Comparison of ENCODE assay signal across 1 cellular context in genomic region chr10:24202181-24202570, GRCh38.
TF ChIP-seq lines count a peak whose summit lies in the region.

No MANE protein-coding gene starts in this region.

TF ChIP-seq in HepG2, 621 proteins besides CTCF, POLR2A, EP300 and RAD21 (continued from another document and continues in another):
- TF ChIP-seq, protein P1, sequence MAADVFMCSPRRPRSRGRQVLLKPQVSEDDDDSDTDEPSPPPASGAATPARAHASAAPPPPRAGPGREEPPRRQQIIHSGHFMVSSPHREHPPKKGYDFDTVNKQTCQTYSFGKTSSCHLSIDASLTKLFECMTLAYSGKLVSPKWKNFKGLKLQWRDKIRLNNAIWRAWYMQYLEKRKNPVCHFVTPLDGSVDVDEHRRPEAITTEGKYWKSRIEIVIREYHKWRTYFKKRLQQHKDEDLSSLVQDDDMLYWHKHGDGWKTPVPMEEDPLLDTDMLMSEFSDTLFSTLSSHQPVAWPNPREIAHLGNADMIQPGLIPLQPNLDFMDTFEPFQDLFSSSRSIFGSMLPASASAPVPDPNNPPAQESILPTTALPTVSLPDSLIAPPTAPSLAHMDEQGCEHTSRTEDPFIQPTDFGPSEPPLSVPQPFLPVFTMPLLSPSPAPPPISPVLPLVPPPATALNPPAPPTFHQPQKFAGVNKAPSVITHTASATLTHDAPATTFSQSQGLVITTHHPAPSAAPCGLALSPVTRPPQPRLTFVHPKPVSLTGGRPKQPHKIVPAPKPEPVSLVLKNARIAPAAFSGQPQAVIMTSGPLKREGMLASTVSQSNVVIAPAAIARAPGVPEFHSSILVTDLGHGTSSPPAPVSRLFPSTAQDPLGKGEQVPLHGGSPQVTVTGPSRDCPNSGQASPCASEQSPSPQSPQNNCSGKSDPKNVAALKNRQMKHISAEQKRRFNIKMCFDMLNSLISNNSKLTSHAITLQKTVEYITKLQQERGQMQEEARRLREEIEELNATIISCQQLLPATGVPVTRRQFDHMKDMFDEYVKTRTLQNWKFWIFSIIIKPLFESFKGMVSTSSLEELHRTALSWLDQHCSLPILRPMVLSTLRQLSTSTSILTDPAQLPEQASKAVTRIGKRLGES (CRISPR knock-in tag; IDR thresholded peaks at IDR 0.05; ENCODE audit: borderline replicate concordance) = no peak
- TF ChIP-seq HNF4A (CRISPR knock-in tag; IDR thresholded peaks at IDR 0.05) (peak; percentile 60), SIN3B (IDR thresholded peaks at IDR 0.05; ENCODE audit: low read length) (no peak), NCOR1 (IDR thresholded peaks at IDR 0.05; ENCODE audit: borderline replicate concordance, low read length) (no peak), NFKBIZ (CRISPR knock-in tag; IDR thresholded peaks at IDR 0.05) (no peak), U2AF2 (IDR thresholded peaks at IDR 0.05; ENCODE audit: low read depth, low read length) (no peak), RORA (CRISPR knock-in tag; IDR thresholded peaks at IDR 0.05) (no peak), NR2F6 (IDR thresholded peaks at IDR 0.05) (0 out of 2 replicates have a peak, but pooled peaks have one; percentile 20), NR2F6 (CRISPR knock-in tag; IDR thresholded peaks at IDR 0.05) (no peak), MIER3 (CRISPR knock-in tag; IDR thresholded peaks at IDR 0.05; ENCODE audit: borderline replicate concordance) (no peak), HOXA3 (CRISPR knock-in tag; IDR thresholded peaks at IDR 0.05) (0 out of 2 replicates have a peak, but pooled peaks have one; percentile 23), ZNF670 (CRISPR knock-in tag; IDR thresholded peaks at IDR 0.05; ENCODE audit: borderline replicate concordance) (no peak), HNF1A (IDR thresholded peaks at IDR 0.05; ENCODE audit: low read depth) (no peak), HNF1A (CRISPR knock-in tag; IDR thresholded peaks at IDR 0.05; ENCODE audit: borderline replicate concordance) (0 out of 2 replicates have a peak, but pooled peaks have one; percentile 26), ZNF10 (CRISPR knock-in tag; IDR thresholded peaks at IDR 0.05; ENCODE audit: borderline replicate concordance, low read depth) (no peak), MTF1 (CRISPR knock-in tag; IDR thresholded peaks at IDR 0.05) (no peak), JUN (CRISPR knock-in tag; IDR thresholded peaks at IDR 0.05) (no peak), RCOR2 (CRISPR knock-in tag; IDR thresholded peaks at IDR 0.05) (no peak), KDM4B (CRISPR knock-in tag; IDR thresholded peaks at IDR 0.05) (no peak), TBL1XR1 (IDR thresholded peaks at IDR 0.05; ENCODE audit: borderline replicate concordance, low read length, partially characterized antibody) (no peak), ZNF639 (CRISPR knock-in tag; conservative IDR thresholded peaks at IDR 0.05) (no peak), ZSCAN31 (CRISPR knock-in tag; IDR thresholded peaks at IDR 0.05; ENCODE audit: low read depth) (no peak), ZNF691 (CRISPR knock-in tag; IDR thresholded peaks at IDR 0.05; ENCODE audit: borderline replicate concordance, low read depth) (0 out of 2 replicates have a peak, but pooled peaks have one; percentile 28), ZSCAN25 (CRISPR knock-in tag; IDR thresholded peaks at IDR 0.05) (0 out of 2 replicates have a peak, but pooled peaks have one; percentile 20), SMYD3 (CRISPR knock-in tag; IDR thresholded peaks at IDR 0.05) (no peak), ARNTL (CRISPR knock-in tag; IDR thresholded peaks at IDR 0.05) (no peak), TBP (CRISPR knock-in tag; IDR thresholded peaks at IDR 0.05) (no peak), DR1 (CRISPR knock-in tag; IDR thresholded peaks at IDR 0.05) (no peak), EZH2 (conservative IDR thresholded peaks at IDR 0.05; ENCODE audit: low read depth, low read length) (no peak), DPF2 (CRISPR knock-in tag; IDR thresholded peaks at IDR 0.05; ENCODE audit: borderline replicate concordance, low read depth) (peak; percentile 25; the same call in 1 of the 2 replicates), LCORL (IDR thresholded peaks at IDR 0.05) (no peak), LCORL (CRISPR knock-in tag; IDR thresholded peaks at IDR 0.05) (peak; percentile 62; the same call in 1 of the 2 replicates), MAZ (IDR thresholded peaks at IDR 0.05; ENCODE audit: borderline replicate concordance, low read depth, low read length) (peak; percentile 90; the same call in 1 of the 2 replicates), MAZ (CRISPR knock-in tag; IDR thresholded peaks at IDR 0.05; ENCODE audit: low read depth) (no peak), KLF13 (CRISPR knock-in tag; IDR thresholded peaks at IDR 0.05) (no peak), CHD2 (IDR thresholded peaks at IDR 0.05; ENCODE audit: low read depth, low read length) (no peak), SPEN (CRISPR knock-in tag; IDR thresholded peaks at IDR 0.05; ENCODE audit: low read depth) (no peak), DRAP1 (CRISPR knock-in tag; IDR thresholded peaks at IDR 0.05) (no peak), NFIC (IDR thresholded peaks at IDR 0.05; ENCODE audit: low read length) (no peak), RNF219 (CRISPR knock-in tag; IDR thresholded peaks at IDR 0.05) (no peak), MED1 (CRISPR knock-in tag; IDR thresholded peaks at IDR 0.05) (no peak), ZFP36L2 (CRISPR knock-in tag; IDR thresholded peaks at IDR 0.05) (no peak)
- TF ChIP-seq, protein P2, sequence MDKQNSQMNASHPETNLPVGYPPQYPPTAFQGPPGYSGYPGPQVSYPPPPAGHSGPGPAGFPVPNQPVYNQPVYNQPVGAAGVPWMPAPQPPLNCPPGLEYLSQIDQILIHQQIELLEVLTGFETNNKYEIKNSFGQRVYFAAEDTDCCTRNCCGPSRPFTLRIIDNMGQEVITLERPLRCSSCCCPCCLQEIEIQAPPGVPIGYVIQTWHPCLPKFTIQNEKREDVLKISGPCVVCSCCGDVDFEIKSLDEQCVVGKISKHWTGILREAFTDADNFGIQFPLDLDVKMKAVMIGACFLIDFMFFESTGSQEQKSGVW (CRISPR knock-in tag; IDR thresholded peaks at IDR 0.05; ENCODE audit: borderline replicate concordance) = no peak
- TF ChIP-seq, protein P3, sequence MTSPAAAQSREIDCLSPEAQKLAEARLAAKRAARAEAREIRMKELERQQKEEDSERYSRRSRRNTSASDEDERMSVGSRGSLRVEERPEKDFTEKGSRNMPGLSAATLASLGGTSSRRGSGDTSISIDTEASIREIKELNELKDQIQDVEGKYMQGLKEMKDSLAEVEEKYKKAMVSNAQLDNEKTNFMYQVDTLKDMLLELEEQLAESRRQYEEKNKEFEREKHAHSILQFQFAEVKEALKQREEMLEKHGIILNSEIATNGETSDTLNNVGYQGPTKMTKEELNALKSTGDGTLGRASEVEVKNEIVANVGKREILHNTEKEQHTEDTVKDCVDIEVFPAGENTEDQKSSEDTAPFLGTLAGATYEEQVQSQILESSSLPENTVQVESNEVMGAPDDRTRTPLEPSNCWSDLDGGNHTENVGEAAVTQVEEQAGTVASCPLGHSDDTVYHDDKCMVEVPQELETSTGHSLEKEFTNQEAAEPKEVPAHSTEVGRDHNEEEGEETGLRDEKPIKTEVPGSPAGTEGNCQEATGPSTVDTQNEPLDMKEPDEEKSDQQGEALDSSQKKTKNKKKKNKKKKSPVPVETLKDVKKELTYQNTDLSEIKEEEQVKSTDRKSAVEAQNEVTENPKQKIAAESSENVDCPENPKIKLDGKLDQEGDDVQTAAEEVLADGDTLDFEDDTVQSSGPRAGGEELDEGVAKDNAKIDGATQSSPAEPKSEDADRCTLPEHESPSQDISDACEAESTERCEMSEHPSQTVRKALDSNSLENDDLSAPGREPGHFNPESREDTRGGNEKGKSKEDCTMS (CRISPR knock-in tag; conservative IDR thresholded peaks at IDR 0.05) = no peak
- TF ChIP-seq, protein P4, sequence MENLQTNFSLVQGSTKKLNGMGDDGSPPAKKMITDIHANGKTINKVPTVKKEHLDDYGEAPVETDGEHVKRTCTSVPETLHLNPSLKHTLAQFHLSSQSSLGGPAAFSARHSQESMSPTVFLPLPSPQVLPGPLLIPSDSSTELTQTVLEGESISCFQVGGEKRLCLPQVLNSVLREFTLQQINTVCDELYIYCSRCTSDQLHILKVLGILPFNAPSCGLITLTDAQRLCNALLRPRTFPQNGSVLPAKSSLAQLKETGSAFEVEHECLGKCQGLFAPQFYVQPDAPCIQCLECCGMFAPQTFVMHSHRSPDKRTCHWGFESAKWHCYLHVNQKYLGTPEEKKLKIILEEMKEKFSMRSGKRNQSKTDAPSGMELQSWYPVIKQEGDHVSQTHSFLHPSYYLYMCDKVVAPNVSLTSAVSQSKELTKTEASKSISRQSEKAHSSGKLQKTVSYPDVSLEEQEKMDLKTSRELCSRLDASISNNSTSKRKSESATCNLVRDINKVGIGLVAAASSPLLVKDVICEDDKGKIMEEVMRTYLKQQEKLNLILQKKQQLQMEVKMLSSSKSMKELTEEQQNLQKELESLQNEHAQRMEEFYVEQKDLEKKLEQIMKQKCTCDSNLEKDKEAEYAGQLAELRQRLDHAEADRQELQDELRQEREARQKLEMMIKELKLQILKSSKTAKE (CRISPR knock-in tag; IDR thresholded peaks at IDR 0.05; ENCODE audit: borderline replicate concordance) = no peak
- TF ChIP-seq, protein P5, sequence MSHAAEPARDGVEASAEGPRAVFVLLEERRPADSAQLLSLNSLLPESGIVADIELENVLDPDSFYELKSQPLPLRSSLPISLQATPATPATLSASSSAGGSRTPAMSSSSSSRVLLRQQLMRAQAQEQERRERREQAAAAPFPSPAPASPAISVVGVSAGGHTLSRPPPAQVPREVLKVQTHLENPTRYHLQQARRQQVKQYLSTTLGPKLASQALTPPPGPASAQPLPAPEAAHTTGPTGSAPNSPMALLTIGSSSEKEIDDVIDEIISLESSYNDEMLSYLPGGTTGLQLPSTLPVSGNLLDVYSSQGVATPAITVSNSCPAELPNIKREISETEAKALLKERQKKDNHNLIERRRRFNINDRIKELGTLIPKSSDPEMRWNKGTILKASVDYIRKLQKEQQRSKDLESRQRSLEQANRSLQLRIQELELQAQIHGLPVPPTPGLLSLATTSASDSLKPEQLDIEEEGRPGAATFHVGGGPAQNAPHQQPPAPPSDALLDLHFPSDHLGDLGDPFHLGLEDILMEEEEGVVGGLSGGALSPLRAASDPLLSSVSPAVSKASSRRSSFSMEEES (CRISPR knock-in tag; IDR thresholded peaks at IDR 0.05) = no peak
